ENCODE assay signal across 9 cellular contexts in genomic region chr4:122647656-122648055, GRCh38. TPM values are rescaled to one million over a fixed set of nuclear protein-coding genes. Genes with fewer than 3 reads are reported as not detected.
"Had no signal": no experiment of that assay in that cellular context is flagged by ENCODE, and none has a peak within 500 bp of the region (broad histone marks: within the 10 kb centered on the region; RNA-seq: fewer than 3 reads in every experiment).

No MANE protein-coding gene starts in this region.

- H3K4me3 ChIP-seq: GM12878 had no signal

- ATAC-seq: GM12878 had no signal

- DNase-seq: GDM1, GF-D8 had no signal

- FAIRE-seq: G401.6, GM12878, GM12891, GM12892, GM18507, GM19239 had no signal

RNA-seq across cellular contexts. Expression of gene IL21, which starts 26.8 kb away (rescaled TPM):
- total RNA-seq: G401, GM12878 had no signal
- polyA plus RNA-seq: GM12878 had no signal
